Comparison of ENCODE assay signal across 1 cellular context in the genomic region with DNA sequence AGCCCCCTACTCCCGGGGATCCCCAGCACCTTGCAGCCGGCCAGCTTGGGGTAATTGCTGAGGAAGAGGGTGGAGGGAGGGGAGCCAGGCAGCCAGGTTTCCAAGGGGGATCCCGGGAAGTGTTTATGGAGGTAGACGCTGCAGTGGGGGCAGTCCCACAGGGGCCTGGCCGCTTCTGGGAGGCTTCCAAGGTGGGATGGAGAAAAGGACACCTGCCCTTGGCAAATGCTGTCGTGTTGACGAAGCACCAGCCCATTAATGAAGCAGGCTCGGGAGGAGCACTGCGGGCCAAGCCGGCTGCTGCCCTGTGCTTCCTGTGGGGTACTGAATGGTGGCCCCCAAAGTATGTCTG.
A peak's percentile ranks its signal among the peaks of the same experiment; 100 is the strongest.
TF ChIP-seq lines count a peak whose summit lies in the region.

No MANE protein-coding gene starts in this region.

TF ChIP-seq in K562, 482 proteins besides CTCF, POLR2A, EP300 and RAD21 (continued from another document):
- TF ChIP-seq, protein P1, sequence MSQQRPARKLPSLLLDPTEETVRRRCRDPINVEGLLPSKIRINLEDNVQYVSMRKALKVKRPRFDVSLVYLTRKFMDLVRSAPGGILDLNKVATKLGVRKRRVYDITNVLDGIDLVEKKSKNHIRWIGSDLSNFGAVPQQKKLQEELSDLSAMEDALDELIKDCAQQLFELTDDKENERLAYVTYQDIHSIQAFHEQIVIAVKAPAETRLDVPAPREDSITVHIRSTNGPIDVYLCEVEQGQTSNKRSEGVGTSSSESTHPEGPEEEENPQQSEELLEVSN (IDR thresholded peaks at IDR 0.05; ENCODE audit: borderline replicate concordance in 1 of 2, extremely low read depth in 1 of 2, insufficient read depth in 1 of 2, insufficient read length in 1 of 2, low read depth in 1 of 2, low read length in 1 of 2, poor library complexity in 1 of 2, severe bottlenecking in 1 of 2): peak in 1 of 2 experiments; percentile 7
- TF ChIP-seq EP400 (IDR thresholded peaks at IDR 0.05): no peak
- no peak for TF ChIP-seq ZNF3 (CRISPR knock-in tag; IDR thresholded peaks at IDR 0.05)
- TF ChIP-seq SMARCC2 (IDR thresholded peaks at IDR 0.05; ENCODE audit: low read depth): no peak
- TF ChIP-seq ZNF561 (CRISPR knock-in tag; conservative IDR thresholded peaks at IDR 0.05): no peak
- TF ChIP-seq ZNF175 (CRISPR knock-in tag; IDR thresholded peaks at IDR 0.05; ENCODE audit: low read depth): 0 out of 2 replicates have a peak, but pooled peaks have one; percentile 12
- TF ChIP-seq ZNF24 (IDR thresholded peaks at IDR 0.05): no peak
- TF ChIP-seq ZNF696 (CRISPR knock-in tag; conservative IDR thresholded peaks at IDR 0.05): no peak
- no peak for TF ChIP-seq ZNF398 (CRISPR knock-in tag; IDR thresholded peaks at IDR 0.05)
